8 cellular contexts compared by ENCODE assay signal in genomic region chr2:229852565-229852964, GRCh38.
A peak's percentile ranks its signal among the peaks of the same experiment; 100 is the strongest.
DNase-seq lines count a peak whose midpoint lies in the region; ATAC-seq and FAIRE-seq lines count a peak whose summit lies in the region.

No MANE protein-coding gene starts in this region.

- intact Hi-C loops in Right ventricle myocardium inferior (cut with DNase I) (no loop called here), head of caudate nucleus (cut with DNase I) (no loop called here)

- ATAC-seq in HG03460 (IDR thresholded peaks at IDR 0.05; ENCODE audit: unreplicated experiment) (peak; percentile 84), Right ventricle myocardium inferior (peak; percentile 73)

- peak; percentile 87 for FAIRE-seq in GM19239 (lab: Jason Lieb, UNC)

- DNase-seq in GM19239 (ENCODE audit: insufficient read length, low spot score) (peak; percentile 46), activated T-cell treated with anti-CD3 and anti-CD28 coated beads for 1 hour (ENCODE audit: low read depth) (peak; percentile 39), Right ventricle myocardium inferior (ENCODE audit: missing footprints) (no peak), NCI-H510A treated with DMSO at 0.1 percent for 48 hours (lab: John Stamatoyannopoulos, UW) (no peak), SHP77 (lab: John Stamatoyannopoulos, UW) (no peak), head of caudate nucleus (no peak)
- DNase-seq in stimulated activated CD8-positive, alpha-beta memory T cell treated with anti-CD3 and anti-CD28 coated beads, Interleukin-4, amount 100 ng/mL, for 48 hours = peak; percentile 47

Comparison
In these comparisons a context has a peak if more than half of its experiments do, and no peak if none do; other contexts are left out.
1. DNase-seq: peak in GM19239 (single experiment), activated T-cell treated with anti-CD3 and anti-CD28 coated beads for 1 hour (single experiment) and stimulated activated CD8-positive, alpha-beta memory T cell treated with anti-CD3 and anti-CD28 coated beads, Interleukin-4, amount 100 ng/mL, for 48 hours (single experiment); none in Right ventricle myocardium inferior (single experiment), NCI-H510A treated with DMSO at 0.1 percent for 48 hours (single experiment), SHP77 (0 of 2) and head of caudate nucleus (0 of 42).